Comparison of ENCODE assay signal across 12 cellular contexts in genomic region chr20:50721881-50722281, GRCh38. TPM values are rescaled to one million over a fixed set of nuclear protein-coding genes. Genes with fewer than 3 reads are reported as not detected.
DNase-seq lines count a peak whose midpoint lies in the region; ATAC-seq, FAIRE-seq and TF ChIP-seq lines count a peak whose summit lies in the region.
"Had no signal": no experiment of that assay in that cellular context is flagged by ENCODE, and none has a peak within 500 bp of the region (broad histone marks: within the 10 kb centered on the region; RNA-seq: fewer than 3 reads in every experiment).

No MANE protein-coding gene starts in this region.

- no peaks in the 10 kb centered on the region for H3K27me3 ChIP-seq in GM23338 (ENCODE audit: insufficient read depth)
- H3K27me3 ChIP-seq in HepG2 (ENCODE audit: control insufficient read depth in 1 of 2, insufficient read depth in 2 of 2, low read length in 2 of 2), result no peaks in the 10 kb centered on the region
- no peaks in the 10 kb centered on the region for H3K27me3 ChIP-seq in spleen (replicated peaks in 1 of 7)
- H3K27me3 ChIP-seq: BE2C had no signal

- H3K9me3 Mint-ChIP-seq in GM23338, result no peaks in the 10 kb centered on the region
- H3K9me3 Mint-ChIP-seq: activated CD4-positive, alpha-beta memory T cell treated with anti-CD3 and anti-CD28 coated beads, Interleukin-2, amount 10 ng/mL, durations not matched to agents 7 days and 5 days had no signal

- no peaks in the 10 kb centered on the region for H3K36me3 ChIP-seq in GM23338 (ENCODE audit: insufficient read depth)
- H3K36me3 ChIP-seq in HepG2 (replicated peaks in 1 of 2; ENCODE audit: control insufficient read depth in 1 of 2, insufficient read depth in 2 of 2, low read length in 2 of 2), result no peaks in the 10 kb centered on the region
- H3K36me3 ChIP-seq in spleen, result no peaks in the 10 kb centered on the region
- H3K36me3 ChIP-seq: BE2C had no signal

- H3F3A ChIP-seq in GM23338 (replicated peaks; ENCODE audit: low read depth), result no peaks in the 10 kb centered on the region

- DNase-seq in GM23338 (ENCODE audit: low spot score), result no peak
- DNase-seq in HepG2 (ENCODE audit: low spot score), result no peak
- DNase-seq in spleen, result no peak
- DNase-seq in activated CD4-positive, alpha-beta T cell treated with anti-CD3 and anti-CD28 coated beads, Interleukin-2, amount 50 U/mL, for 48 hours, result no peak
- no peak for DNase-seq in DMS153 treated with DMSO at 0.1 percent for 48 hours (lab: John Stamatoyannopoulos, UW; ENCODE audit: unreplicated experiment)
- DNase-seq: activated CD4-positive, alpha-beta memory T cell treated with anti-CD3 and anti-CD28 coated beads, Interleukin-2, amount 10 ng/mL, durations not matched to agents 7 days and 5 days; activated naive CD4-positive, alpha-beta T cell treated with Interleukin-2 at 50 U/mL for 16 hours; BE2C had no signal

- H3K27me3 Mint-ChIP-seq in GM23338 (ENCODE audit: insufficient read depth, low read depth, poor library complexity), result peaks cover 3% of the 10 kb centered on the region

- H3K9me3 ChIP-seq in HepG2 (ENCODE audit: low read length), result no peaks in the 10 kb centered on the region
- H3K9me3 ChIP-seq in spleen, result no peaks in the 10 kb centered on the region
- H3K9me3 ChIP-seq: BE2C had no signal

- H3K4me3 Mint-ChIP-seq in GM23338, result no peak overlapping the region
- H3K4me3 Mint-ChIP-seq: activated CD4-positive, alpha-beta memory T cell treated with anti-CD3 and anti-CD28 coated beads, Interleukin-2, amount 10 ng/mL, durations not matched to agents 7 days and 5 days had no signal

- no peak for TF ChIP-seq RAD21 in HepG2 (CRISPR knock-in tag; IDR thresholded peaks at IDR 0.05)

- no TSS peak for BruUV-seq in HepG2 (replicated peaks; lab: Mats Ljungman, UMichigan)

- no peaks in the 10 kb centered on the region for H3K36me3 Mint-ChIP-seq in GM23338 (ENCODE audit: low read depth)

- FAIRE-seq in HepG2 (lab: Jason Lieb, UNC), result no peak
- FAIRE-seq: H54 had no signal

- H3K79me2 ChIP-seq in GM23338 (replicated peaks; ENCODE audit: insufficient read depth), result no peaks in the 10 kb centered on the region
- H3K79me2 ChIP-seq in HepG2 (ENCODE audit: insufficient read depth, low read length), result no peaks in the 10 kb centered on the region

- no peak for TF ChIP-seq CTCF in GM23338 (conservative IDR thresholded peaks at IDR 0.05; ENCODE audit: low read depth in 2 of 2)
- no peak for TF ChIP-seq CTCF in HepG2 (CRISPR knock-in tag; IDR thresholded peaks at IDR 0.05)
- TF ChIP-seq CTCF in spleen (IDR thresholded peaks at IDR 0.05 in 8 of 11, conservative IDR thresholded peaks at IDR 0.05 in 3 of 11), result no peak

- TF ChIP-seq POLR2A in HepG2 (IDR thresholded peaks at IDR 0.05; ENCODE audit: insufficient read depth in 1 of 2, low read depth in 2 of 2, low read length in 2 of 2), result no peak
- TF ChIP-seq POLR2A in spleen (IDR thresholded peaks at IDR 0.05), result no peak

- H3K27ac ChIP-seq in GM23338 (ENCODE audit: low read depth) (no peak overlapping the region), cingulate gyrus (ENCODE audit: low read depth, low read length) (peak overlapping the region; percentile 14), HepG2 (ENCODE audit: extremely low read length, insufficient read depth, low read length) (no peak overlapping the region), spleen (peak overlapping the region in 5 of 8 donors; percentile 20 to 79 (median 62))

- no peak overlapping the region for H3K4me2 ChIP-seq in GM23338
- peak overlapping the region; percentile 14; the same call in 1 of the 2 replicates for H3K4me2 ChIP-seq in HepG2 (ENCODE audit: low read depth, low read length)

- POLR2A ChIA-PET in HepG2 (lab: Yijun Ruan, JAX), result no interaction called here

- no peak overlapping the region for H3K9ac ChIP-seq in HepG2 (ENCODE audit: insufficient read depth, low read depth, low read length)

- H3K4me3 ChIP-seq in GM23338, result no peak overlapping the region
- H3K4me3 ChIP-seq in HepG2 (replicated peaks in 1 of 3; ENCODE audit: insufficient read depth in 1 of 3, low read depth in 2 of 3, low read length in 3 of 3), result no peak overlapping the region
- no peak overlapping the region for H3K4me3 ChIP-seq in spleen

- CTCF ChIA-PET in HepG2 (lab: Yijun Ruan, JAX; ENCODE audit: low intra/inter-chr PET ratio, low total read pairs), result no interaction called here

- peaks cover 13% of the 10 kb centered on the region for H3K4me1 ChIP-seq in GM23338 (ENCODE audit: insufficient read depth)
- H3K4me1 ChIP-seq in HepG2 (ENCODE audit: insufficient read depth, low read length), result peaks cover 42% of the 10 kb centered on the region
- peaks cover 0 to 15% (median 0%) of the 10 kb centered on the region in 6 donors for H3K4me1 ChIP-seq in spleen

- ATAC-seq in GM23338 (no peak), HepG2 (no peak; the same call in 2 of the 3 replicates), GM21786 (IDR thresholded peaks at IDR 0.05; ENCODE audit: unreplicated experiment) (no peak), HG03025 (IDR thresholded peaks at IDR 0.05; ENCODE audit: low FRiP score, unreplicated experiment) (no peak)

- H3K4me1 Mint-ChIP-seq in GM23338, result peaks cover 9% of the 10 kb centered on the region
- H3K4me1 Mint-ChIP-seq: activated CD4-positive, alpha-beta memory T cell treated with anti-CD3 and anti-CD28 coated beads, Interleukin-2, amount 10 ng/mL, durations not matched to agents 7 days and 5 days had no signal

- no peak overlapping the region for H3K27ac Mint-ChIP-seq in GM23338
- H3K27ac Mint-ChIP-seq: activated CD4-positive, alpha-beta memory T cell treated with anti-CD3 and anti-CD28 coated beads, Interleukin-2, amount 10 ng/mL, durations not matched to agents 7 days and 5 days had no signal

- intact Hi-C loops in HepG2 (cut with micrococcal nuclease; ENCODE audit: unreplicated experiment) (no loop called here), spleen (cut with DNase I; ENCODE audit: low total_unique reads) (no loop called here)

- no peaks in the 10 kb centered on the region for H3K9me2 ChIP-seq in GM23338 (ENCODE audit: insufficient read depth)

- in situ Hi-C loops in HepG2 (cut with HindIII; ENCODE audit: extremely low pct_ligation_motif_present, low pct_unique_long_range_greater_than_20kb), result no loop called here

- 29% methylated on average over 8 of the region's 9 CpGs for WGBS in HepG2 (ENCODE audit: low lambda C conversion rate)
- WGBS in spleen, 5 donors, result 65 to 83% (median 69%) methylated on average over 8 to 9 of the region's 9 CpGs

- no peaks in the 10 kb centered on the region for H4K20me1 ChIP-seq in GM23338 (replicated peaks; ENCODE audit: insufficient read depth)
- H4K20me1 ChIP-seq in HepG2 (ENCODE audit: insufficient read depth, low read length), result no peaks in the 10 kb centered on the region

- TF ChIP-seq EP300 in HepG2 (IDR thresholded peaks at IDR 0.05; ENCODE audit: low read depth in 2 of 2, low read length in 2 of 2), result no peak
- no peak for TF ChIP-seq EP300 in HepG2 (CRISPR knock-in tag; IDR thresholded peaks at IDR 0.05; ENCODE audit: borderline replicate concordance)

- peak overlapping the region; percentile 81 for H2AFZ ChIP-seq in GM23338
- no peak overlapping the region for H2AFZ ChIP-seq in HepG2 (ENCODE audit: low read length)

RNA-seq across cellular contexts. Expression of gene PARD6B, which starts 9.5 kb away (rescaled TPM):
- total RNA-seq in GM23338 (2014; rRNA removed; shearing (Covaris generic)), result 29.2 and 39.7 TPM in 2 replicates
- polyA plus RNA-seq in GM23338 (2016; fragmentation: Nextera tagmentation; extraction: Ambion mirVana) (20.0 and 23.5 TPM in 2 replicates), HepG2 (2011; rRNA removed) (6.0 and 6.9 TPM in 2 replicates), spleen (1 to 10 TPM in 2 of 3 donors, under 1 TPM in 1; 0.97 to 1.1 (median 1.0) TPM)
- total RNA-seq in HepG2 (2016; rRNA removed; fragmentation: Illumina TruSeq; extraction: Trizol) (22.2 and 26.6 TPM in 2 replicates), spleen (1 to 10 TPM; 3.5 to 7.5 (median 5.0) TPM)
- 1.9 TPM in 2 replicates for total RNA-seq in HepG2 (2016; cell fraction: cytosol; rRNA removed; fragmentation: Illumina TruSeq; extraction: Trizol; ENCODE audit: low read depth)
- 21.4 and 26.1 TPM in 2 replicates for total RNA-seq in HepG2 (2016; cell fraction: insoluble cytoplasmic fraction; rRNA removed; fragmentation: Illumina TruSeq; extraction: Trizol)
- total RNA-seq in HepG2 (2016; cell fraction: membrane; rRNA removed; fragmentation: Illumina TruSeq; extraction: Trizol), result 10.5 and 11.8 TPM in 2 replicates
- total RNA-seq in HepG2 (2016; cell fraction: nucleus; rRNA removed; fragmentation: Illumina TruSeq; extraction: Trizol), result 12.5 and 14.9 TPM in 2 replicates
- polyA plus RNA-seq in HepG2 (2011; cell fraction: cytosol; rRNA removed), result 2.8 and 4.1 TPM in 2 replicates
- 2.6 and 3.1 TPM in 2 replicates for polyA plus RNA-seq in HepG2 (2011; cell fraction: nucleus; rRNA removed)
- polyA plus RNA-seq in HepG2 (2012), result 4.6 and 4.9 TPM in 2 replicates
- 0.35 and 0.57 TPM in 2 replicates for polyA plus RNA-seq in HepG2 (2016; cell fraction: cytosol; fragmentation: Illumina TruSeq; extraction: Trizol; ENCODE audit: low read depth)
- 8.8 and 9.1 TPM in 2 replicates for polyA plus RNA-seq in HepG2 (2016; cell fraction: insoluble cytoplasmic fraction; fragmentation: Illumina TruSeq; extraction: Trizol; ENCODE audit: low read depth)
- polyA plus RNA-seq in HepG2 (2016; cell fraction: membrane; fragmentation: Illumina TruSeq; extraction: Trizol; ENCODE audit: low read depth), result 2.6 and 2.7 TPM in 2 replicates
- 13.0 and 13.3 TPM in 2 replicates for polyA plus RNA-seq in HepG2 (2016; cell fraction: nucleus; fragmentation: Illumina TruSeq; extraction: Trizol; ENCODE audit: insufficient read depth, low read depth)
- polyA minus RNA-seq in HepG2 (2011; rRNA and poly(A)+ RNA removed; ENCODE audit: low replicate concordance), result 3.1 and 8.3 TPM in 2 replicates
- polyA minus RNA-seq in HepG2 (2011; cell fraction: cytosol; rRNA and poly(A)+ RNA removed), result 22.0 and 24.4 TPM in 2 replicates
- 10.6 and 14.4 TPM in 2 replicates for polyA minus RNA-seq in HepG2 (2011; cell fraction: nucleus; rRNA and poly(A)+ RNA removed)

RNA-seq across cellular contexts. Expression of gene RIPOR3, which starts 30.5 kb away (rescaled TPM):
- 6.0 and 6.3 TPM in 2 replicates for total RNA-seq in GM23338 (2014; rRNA removed; shearing (Covaris generic))
- 3.9 and 4.9 TPM in 2 replicates for polyA plus RNA-seq in GM23338 (2016; fragmentation: Nextera tagmentation; extraction: Ambion mirVana)
- not detected in 2 replicates for total RNA-seq in HepG2 (2016; rRNA removed; fragmentation: Illumina TruSeq; extraction: Trizol)
- not detected in 2 replicates for total RNA-seq in HepG2 (2016; cell fraction: cytosol; rRNA removed; fragmentation: Illumina TruSeq; extraction: Trizol; ENCODE audit: low read depth)
- not detected in 2 replicates for total RNA-seq in HepG2 (2016; cell fraction: insoluble cytoplasmic fraction; rRNA removed; fragmentation: Illumina TruSeq; extraction: Trizol)
- total RNA-seq in HepG2 (2016; cell fraction: membrane; rRNA removed; fragmentation: Illumina TruSeq; extraction: Trizol), result not detected in 2 replicates
- total RNA-seq in HepG2 (2016; cell fraction: nucleus; rRNA removed; fragmentation: Illumina TruSeq; extraction: Trizol), result not detected in 2 replicates
- polyA plus RNA-seq in HepG2 (2011; rRNA removed), result 0.18 and 0.26 TPM in 2 replicates
- polyA plus RNA-seq in HepG2 (2011; cell fraction: cytosol; rRNA removed), result 0.05 TPM in 2 replicates
- polyA plus RNA-seq in HepG2 (2011; cell fraction: nucleus; rRNA removed), result 1.9 and 2.1 TPM in 2 replicates
- 0.11 and 0.36 TPM in 2 replicates for polyA plus RNA-seq in HepG2 (2012)
- polyA plus RNA-seq in HepG2 (2016; cell fraction: cytosol; fragmentation: Illumina TruSeq; extraction: Trizol; ENCODE audit: low read depth), result not detected in 2 replicates
- not detected in 2 replicates for polyA plus RNA-seq in HepG2 (2016; cell fraction: insoluble cytoplasmic fraction; fragmentation: Illumina TruSeq; extraction: Trizol; ENCODE audit: low read depth)
- not detected in 2 replicates for polyA plus RNA-seq in HepG2 (2016; cell fraction: membrane; fragmentation: Illumina TruSeq; extraction: Trizol; ENCODE audit: low read depth)
- 0.13 TPM in 1 of 2 replicates, not detected in the other for polyA plus RNA-seq in HepG2 (2016; cell fraction: nucleus; fragmentation: Illumina TruSeq; extraction: Trizol; ENCODE audit: insufficient read depth, low read depth)
- 0.42 TPM in 1 of 2 replicates, not detected in the other for polyA minus RNA-seq in HepG2 (2011; rRNA and poly(A)+ RNA removed; ENCODE audit: low replicate concordance)
- not detected in 2 replicates for polyA minus RNA-seq in HepG2 (2011; cell fraction: cytosol; rRNA and poly(A)+ RNA removed)
- 0.37 and 0.52 TPM in 2 replicates for polyA minus RNA-seq in HepG2 (2011; cell fraction: nucleus; rRNA and poly(A)+ RNA removed)
- total RNA-seq in spleen, result 10 to 100 TPM in 6 of 7 donors, 1 to 10 TPM in 1; 6.0 to 22.8 (median 13.5) TPM
- 10 to 100 TPM in 1 of 3 donors, 1 to 10 TPM in 2; 6.1 to 13.4 (median 6.8) TPM for polyA plus RNA-seq in spleen
- total RNA-seq: activated CD4-positive, alpha-beta memory T cell treated with anti-CD3 and anti-CD28 coated beads, Interleukin-2, amount 10 ng/mL, durations not matched to agents 7 days and 5 days had no signal

Comparison
In these comparisons a context has a peak if more than half of its experiments do, and no peak if none do; other contexts are left out.
1. H3K27ac ChIP-seq: peak in cingulate gyrus (single experiment) and spleen (5 of 8); none in GM23338 (single experiment) and HepG2 (single experiment).